Comparison of ENCODE assay signal across 10 cellular contexts in the genomic region with DNA sequence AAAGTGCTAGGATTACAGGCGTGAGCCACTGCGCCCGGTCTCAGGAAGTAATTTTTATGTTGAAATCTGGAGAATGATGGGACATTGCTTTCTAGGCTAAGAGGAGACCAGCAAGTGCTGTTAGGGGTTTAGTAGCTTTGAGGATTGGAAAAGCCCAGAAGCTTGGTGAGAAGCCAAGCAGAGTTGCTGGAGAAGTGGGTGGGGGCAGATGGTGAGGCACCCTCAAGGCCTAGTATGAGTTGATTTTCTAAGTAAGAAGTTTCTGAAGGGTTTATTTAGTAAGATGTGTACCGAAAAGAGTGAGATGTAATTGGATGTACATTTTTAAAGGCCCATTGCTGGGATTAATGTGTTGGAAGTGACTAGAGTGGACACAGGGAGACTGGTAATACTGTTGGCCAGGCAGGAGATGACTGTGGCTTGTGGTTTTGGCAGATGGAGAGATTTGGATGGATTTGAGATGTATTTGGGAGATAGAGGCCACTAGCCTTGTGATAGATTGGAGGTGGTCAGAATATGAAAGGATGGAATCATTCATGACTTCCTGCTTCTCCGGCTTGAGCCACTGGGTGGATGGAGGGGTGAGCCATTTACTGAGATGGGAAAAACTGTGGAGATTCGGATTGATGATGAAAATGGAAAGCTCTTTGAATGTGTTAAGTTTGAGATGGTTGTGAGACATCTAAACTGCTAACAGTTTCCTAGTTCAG. TPM values are rescaled to one million over a fixed set of nuclear protein-coding genes. Genes with fewer than 3 reads are reported as not detected.
DNase-seq lines count a peak whose midpoint lies in the region; ATAC-seq and TF ChIP-seq lines count a peak whose summit lies in the region.
"Had no signal": no experiment of that assay in that cellular context is flagged by ENCODE, and none has a peak within 500 bp of the region (broad histone marks: within the 10 kb centered on the region; RNA-seq: fewer than 3 reads in every experiment).

No MANE protein-coding gene starts in this region.

- TF ChIP-seq CTCF in mesothelial cell of epicardium (IDR thresholded peaks at IDR 0.05; ENCODE audit: unreplicated experiment): no peak

- H3K9me3 Mint-ChIP-seq in IgD-negative memory B cell: peaks cover 0 to 1% (median 0%) of the 10 kb centered on the region in 3 donors
- no peaks in the 10 kb centered on the region for H3K9me3 Mint-ChIP-seq in activated naive CD4-positive, alpha-beta T cell treated with anti-CD3 and anti-CD28 coated beads, Interleukin-2, amount 50 U/mL, for 72 hours
- H3K9me3 Mint-ChIP-seq in naive B cell: peaks cover 0 to 6% (median 0%) of the 10 kb centered on the region in 7 donors
- H3K9me3 Mint-ChIP-seq in mesothelial cell of epicardium: no peaks in the 10 kb centered on the region

- H3K36me3 Mint-ChIP-seq in IgD-negative memory B cell (peaks cover 12% of the 10 kb centered on the region), naive B cell (peaks cover 14% of the 10 kb centered on the region in 2 donors), mesothelial cell of epicardium (peaks cover 9% of the 10 kb centered on the region)
- peaks cover 18 to 19% of the 10 kb centered on the region in 2 donors for H3K36me3 Mint-ChIP-seq in activated naive CD4-positive, alpha-beta T cell treated with anti-CD3 and anti-CD28 coated beads, Interleukin-2, amount 50 U/mL, for 72 hours

- H3K4me3 Mint-ChIP-seq in IgD-negative memory B cell: peak overlapping the region in 3 of 4 donors; percentile 46 to 58 (median 50)
- H3K4me3 Mint-ChIP-seq in naive B cell: peak overlapping the region in 5 of 8 donors; percentile 7 to 72 (median 16)
- H3K4me3 Mint-ChIP-seq in mesothelial cell of epicardium: no peak overlapping the region

- H3K27me3 Mint-ChIP-seq in IgD-negative memory B cell (no peaks in the 10 kb centered on the region), naive B cell (no peaks in the 10 kb centered on the region), mesothelial cell of epicardium (ENCODE audit: low read depth) (no peaks in the 10 kb centered on the region)

- H3K27ac Mint-ChIP-seq in IgD-negative memory B cell (no peak overlapping the region), naive B cell (peak overlapping the region in 3 of 6 donors; percentile 45 to 81 (median 55)), mesothelial cell of epicardium (no peak overlapping the region)
- peak overlapping the region; percentile 5 for H3K27ac Mint-ChIP-seq in activated naive CD4-positive, alpha-beta T cell treated with anti-CD3 and anti-CD28 coated beads, Interleukin-2, amount 50 U/mL, for 72 hours

- peaks cover 25 to 28% (median 27%) of the 10 kb centered on the region in 3 donors for H3K4me1 Mint-ChIP-seq in IgD-negative memory B cell
- peaks cover 25 to 33% (median 33%) of the 10 kb centered on the region in 3 donors for H3K4me1 Mint-ChIP-seq in naive B cell
- peaks cover 21% of the 10 kb centered on the region for H3K4me1 Mint-ChIP-seq in mesothelial cell of epicardium

- ATAC-seq in activated naive CD4-positive, alpha-beta T cell treated with anti-CD3 and anti-CD28 coated beads, Interleukin-2, amount 50 U/mL, for 72 hours: no peak
- no peak for ATAC-seq in naive B cell (ENCODE audit: low read depth in 2 of 2)

- DNase-seq in activated CD4-positive, alpha-beta T cell treated with anti-CD3 and anti-CD28 coated beads for 48 hours: peak; percentile 56
- DNase-seq in activated CD4-positive, alpha-beta T cell treated with anti-CD3 and anti-CD28 coated beads for 4 hours: no peak
- DNase-seq in activated naive CD4-positive, alpha-beta T cell treated with anti-CD3 and anti-CD28 coated beads, Interleukin-2, amount 50 U/mL, for 72 hours (ENCODE audit: low spot score in 2 of 2): no peak
- no peak for DNase-seq in naive B cell
- DNase-seq in mesothelial cell of epicardium (ENCODE audit: low spot score in 2 of 2, unreplicated experiment in 2 of 2): no peak
- DNase-seq in NK-92 (lab: John Stamatoyannopoulos, UW; ENCODE audit: unreplicated experiment): no peak
- no peak for DNase-seq in NCI-H2196 treated with DMSO at 0.1 percent for 48 hours (lab: John Stamatoyannopoulos, UW; ENCODE audit: unreplicated experiment)
- DNase-seq: aorta; stimulated activated CD4-positive, alpha-beta T cell treated with anti-CD3 and anti-CD28 coated beads, Interleukin-2, amount 100 ng/mL, for 48 hours had no signal

RNA-seq across cellular contexts. Expression of a gene that starts 2.3 kb away (rescaled TPM):
- polyA plus RNA-seq in IgD-negative memory B cell: 27.8 TPM
- total RNA-seq in activated naive CD4-positive, alpha-beta T cell treated with anti-CD3 and anti-CD28 coated beads, Interleukin-2, amount 50 U/mL, for 72 hours: 10 to 100 TPM; 21.3 to 27.7 TPM
- 10 to 100 TPM; 20.9 to 41.9 (median 26.9) TPM for polyA plus RNA-seq in naive B cell (ENCODE audit: low read depth in 6 of 6)
- 29.3 to 30.2 TPM (median 29.8 TPM) in 3 replicates for total RNA-seq in mesothelial cell of epicardium

RNA-seq across cellular contexts. Expression of a gene that starts 4.2 kb away (rescaled TPM):
- polyA plus RNA-seq in IgD-negative memory B cell (0.99 TPM), naive B cell (ENCODE audit: low read depth in 6 of 6) (1 to 10 TPM in 1 of 6 donors, under 1 TPM in 2, not detected in 3; 0.58 to 1.1 (median 0.96) TPM)
- 1 to 10 TPM; 3.1 to 3.6 TPM for total RNA-seq in activated naive CD4-positive, alpha-beta T cell treated with anti-CD3 and anti-CD28 coated beads, Interleukin-2, amount 50 U/mL, for 72 hours
- total RNA-seq in mesothelial cell of epicardium: 32.3 to 34.6 TPM (median 34.0 TPM) in 3 replicates

Comparison
In these comparisons a context has a peak if more than half of its experiments do, and no peak if none do; other contexts are left out.
1. H3K27ac Mint-ChIP-seq: peak in activated naive CD4-positive, alpha-beta T cell treated with anti-CD3 and anti-CD28 coated beads, Interleukin-2, amount 50 U/mL, for 72 hours (2 of 2); none in IgD-negative memory B cell (0 of 3) and mesothelial cell of epicardium (single experiment).